In the genomic region with DNA sequence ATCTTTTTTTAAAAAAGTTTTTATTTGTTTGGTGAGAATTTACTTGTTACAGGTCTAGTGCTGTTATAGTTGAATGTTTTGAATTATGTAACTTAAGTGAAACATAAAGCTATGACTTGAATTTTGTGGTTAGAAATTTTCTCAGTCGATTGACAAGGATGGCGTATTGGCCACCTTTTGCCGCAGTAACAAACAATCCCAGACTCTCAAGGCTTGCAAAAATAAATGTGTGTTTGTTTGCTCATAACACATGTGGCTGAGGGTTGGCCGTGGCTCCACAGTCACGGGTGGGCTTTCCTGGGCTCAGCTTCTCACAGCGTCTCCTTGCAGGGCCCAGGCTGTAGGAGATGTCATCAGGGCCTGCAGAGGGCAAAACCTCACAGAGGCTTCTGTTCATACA, we compare ENCODE assay signal across 2 cellular contexts.
TF ChIP-seq lines count a peak whose summit lies in the region.

No MANE protein-coding gene starts in this region.

TF ChIP-seq in HepG2, 621 proteins besides CTCF, POLR2A, EP300 and RAD21:
- TF ChIP-seq, protein P1, sequence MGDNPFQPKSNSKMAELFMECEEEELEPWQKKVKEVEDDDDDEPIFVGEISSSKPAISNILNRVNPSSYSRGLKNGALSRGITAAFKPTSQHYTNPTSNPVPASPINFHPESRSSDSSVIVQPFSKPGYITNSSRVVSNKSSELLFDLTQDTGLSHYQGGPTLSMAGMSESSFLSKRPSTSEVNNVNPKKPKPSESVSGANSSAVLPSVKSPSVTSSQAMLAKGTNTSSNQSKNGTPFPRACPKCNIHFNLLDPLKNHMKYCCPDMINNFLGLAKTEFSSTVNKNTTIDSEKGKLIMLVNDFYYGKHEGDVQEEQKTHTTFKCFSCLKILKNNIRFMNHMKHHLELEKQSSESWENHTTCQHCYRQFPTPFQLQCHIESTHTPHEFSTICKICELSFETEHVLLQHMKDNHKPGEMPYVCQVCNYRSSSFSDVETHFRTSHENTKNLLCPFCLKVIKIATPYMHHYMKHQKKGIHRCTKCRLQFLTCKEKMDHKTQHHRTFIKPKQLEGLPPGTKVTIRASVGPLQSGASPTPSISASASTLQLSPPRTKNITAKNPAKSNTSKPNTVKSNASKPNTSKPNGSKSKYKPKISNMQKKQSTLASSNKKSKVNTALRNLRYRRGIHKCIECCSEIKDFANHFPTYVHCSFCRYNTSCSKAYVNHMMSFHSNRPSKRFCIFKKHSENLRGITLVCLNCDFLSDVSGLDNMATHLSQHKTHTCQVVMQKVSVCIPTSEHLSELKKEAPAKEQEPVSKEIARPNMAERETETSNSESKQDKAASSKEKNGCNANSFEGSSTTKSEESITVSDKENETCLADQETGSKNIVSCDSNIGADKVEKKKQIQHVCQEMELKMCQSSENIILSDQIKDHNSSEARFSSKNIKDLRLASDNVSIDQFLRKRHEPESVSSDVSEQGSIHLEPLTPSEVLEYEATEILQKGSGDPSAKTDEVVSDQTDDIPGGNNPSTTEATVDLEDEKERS (CRISPR knock-in tag; IDR thresholded peaks at IDR 0.05), result no peak
- TF ChIP-seq ZNF12 (CRISPR knock-in tag; IDR thresholded peaks at IDR 0.05), result peak; percentile 98

TF ChIP-seq in K562, 482 proteins besides CTCF, POLR2A, EP300 and RAD21 (continued from another document):
- TF ChIP-seq, protein P2, sequence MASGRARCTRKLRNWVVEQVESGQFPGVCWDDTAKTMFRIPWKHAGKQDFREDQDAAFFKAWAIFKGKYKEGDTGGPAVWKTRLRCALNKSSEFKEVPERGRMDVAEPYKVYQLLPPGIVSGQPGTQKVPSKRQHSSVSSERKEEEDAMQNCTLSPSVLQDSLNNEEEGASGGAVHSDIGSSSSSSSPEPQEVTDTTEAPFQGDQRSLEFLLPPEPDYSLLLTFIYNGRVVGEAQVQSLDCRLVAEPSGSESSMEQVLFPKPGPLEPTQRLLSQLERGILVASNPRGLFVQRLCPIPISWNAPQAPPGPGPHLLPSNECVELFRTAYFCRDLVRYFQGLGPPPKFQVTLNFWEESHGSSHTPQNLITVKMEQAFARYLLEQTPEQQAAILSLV (tag; IDR thresholded peaks at IDR 0.05), result no peak
- TF ChIP-seq, protein P3, sequence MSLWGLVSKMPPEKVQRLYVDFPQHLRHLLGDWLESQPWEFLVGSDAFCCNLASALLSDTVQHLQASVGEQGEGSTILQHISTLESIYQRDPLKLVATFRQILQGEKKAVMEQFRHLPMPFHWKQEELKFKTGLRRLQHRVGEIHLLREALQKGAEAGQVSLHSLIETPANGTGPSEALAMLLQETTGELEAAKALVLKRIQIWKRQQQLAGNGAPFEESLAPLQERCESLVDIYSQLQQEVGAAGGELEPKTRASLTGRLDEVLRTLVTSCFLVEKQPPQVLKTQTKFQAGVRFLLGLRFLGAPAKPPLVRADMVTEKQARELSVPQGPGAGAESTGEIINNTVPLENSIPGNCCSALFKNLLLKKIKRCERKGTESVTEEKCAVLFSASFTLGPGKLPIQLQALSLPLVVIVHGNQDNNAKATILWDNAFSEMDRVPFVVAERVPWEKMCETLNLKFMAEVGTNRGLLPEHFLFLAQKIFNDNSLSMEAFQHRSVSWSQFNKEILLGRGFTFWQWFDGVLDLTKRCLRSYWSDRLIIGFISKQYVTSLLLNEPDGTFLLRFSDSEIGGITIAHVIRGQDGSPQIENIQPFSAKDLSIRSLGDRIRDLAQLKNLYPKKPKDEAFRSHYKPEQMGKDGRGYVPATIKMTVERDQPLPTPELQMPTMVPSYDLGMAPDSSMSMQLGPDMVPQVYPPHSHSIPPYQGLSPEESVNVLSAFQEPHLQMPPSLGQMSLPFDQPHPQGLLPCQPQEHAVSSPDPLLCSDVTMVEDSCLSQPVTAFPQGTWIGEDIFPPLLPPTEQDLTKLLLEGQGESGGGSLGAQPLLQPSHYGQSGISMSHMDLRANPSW (CRISPR knock-in tag; IDR thresholded peaks at IDR 0.05), result no peak
- TF ChIP-seq FOXJ3 (CRISPR knock-in tag; IDR thresholded peaks at IDR 0.05) (no peak), MAX (CRISPR knock-in tag; IDR thresholded peaks at IDR 0.05) (no peak), ZKSCAN8 (CRISPR knock-in tag; IDR thresholded peaks at IDR 0.05) (no peak)
